In the genomic region with DNA sequence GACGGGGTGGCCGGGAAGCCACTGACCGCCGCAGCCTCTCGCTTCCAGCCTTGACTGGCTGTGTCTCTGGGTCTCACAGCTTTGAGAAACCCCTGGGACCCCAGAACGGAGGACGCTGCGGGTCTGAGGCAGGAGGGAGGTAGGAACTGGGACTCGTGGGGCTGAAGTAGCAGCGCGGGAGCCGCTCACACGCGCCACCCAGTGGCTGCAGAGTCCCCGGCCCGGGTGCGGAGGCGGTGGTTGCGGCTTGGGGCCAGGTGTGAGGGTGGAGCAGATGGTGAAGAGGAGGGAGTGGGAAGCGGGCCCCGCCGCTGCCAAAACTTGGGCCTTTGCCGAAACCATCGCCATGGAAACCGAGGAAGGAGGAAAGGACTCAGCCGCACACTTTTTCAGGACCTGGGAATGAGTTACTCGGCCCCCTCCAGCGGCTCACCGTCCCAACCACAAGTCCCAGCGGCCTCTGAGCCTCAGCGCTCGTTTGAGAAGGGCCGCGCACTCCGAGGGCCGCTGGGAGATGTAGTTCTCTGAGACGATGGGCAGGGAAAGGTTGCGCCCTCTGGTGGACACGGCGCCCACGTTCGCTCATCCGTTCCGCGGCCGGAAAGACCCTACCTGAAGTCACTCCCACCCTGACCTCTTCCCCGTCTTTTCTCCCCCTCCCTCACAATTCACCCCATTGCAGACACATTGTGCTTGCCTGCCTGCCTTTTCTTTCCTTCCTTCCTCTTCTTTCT, we compare ENCODE assay signal across 1 cellular context.
A peak's percentile ranks its signal among the peaks of the same experiment; 100 is the strongest.
TF ChIP-seq lines count a peak whose summit lies in the region.

No MANE protein-coding gene starts in this region.

TF ChIP-seq in HepG2, 621 proteins besides CTCF, POLR2A, EP300 and RAD21 (continued from another document and continues in another):
- TF ChIP-seq, protein P1, sequence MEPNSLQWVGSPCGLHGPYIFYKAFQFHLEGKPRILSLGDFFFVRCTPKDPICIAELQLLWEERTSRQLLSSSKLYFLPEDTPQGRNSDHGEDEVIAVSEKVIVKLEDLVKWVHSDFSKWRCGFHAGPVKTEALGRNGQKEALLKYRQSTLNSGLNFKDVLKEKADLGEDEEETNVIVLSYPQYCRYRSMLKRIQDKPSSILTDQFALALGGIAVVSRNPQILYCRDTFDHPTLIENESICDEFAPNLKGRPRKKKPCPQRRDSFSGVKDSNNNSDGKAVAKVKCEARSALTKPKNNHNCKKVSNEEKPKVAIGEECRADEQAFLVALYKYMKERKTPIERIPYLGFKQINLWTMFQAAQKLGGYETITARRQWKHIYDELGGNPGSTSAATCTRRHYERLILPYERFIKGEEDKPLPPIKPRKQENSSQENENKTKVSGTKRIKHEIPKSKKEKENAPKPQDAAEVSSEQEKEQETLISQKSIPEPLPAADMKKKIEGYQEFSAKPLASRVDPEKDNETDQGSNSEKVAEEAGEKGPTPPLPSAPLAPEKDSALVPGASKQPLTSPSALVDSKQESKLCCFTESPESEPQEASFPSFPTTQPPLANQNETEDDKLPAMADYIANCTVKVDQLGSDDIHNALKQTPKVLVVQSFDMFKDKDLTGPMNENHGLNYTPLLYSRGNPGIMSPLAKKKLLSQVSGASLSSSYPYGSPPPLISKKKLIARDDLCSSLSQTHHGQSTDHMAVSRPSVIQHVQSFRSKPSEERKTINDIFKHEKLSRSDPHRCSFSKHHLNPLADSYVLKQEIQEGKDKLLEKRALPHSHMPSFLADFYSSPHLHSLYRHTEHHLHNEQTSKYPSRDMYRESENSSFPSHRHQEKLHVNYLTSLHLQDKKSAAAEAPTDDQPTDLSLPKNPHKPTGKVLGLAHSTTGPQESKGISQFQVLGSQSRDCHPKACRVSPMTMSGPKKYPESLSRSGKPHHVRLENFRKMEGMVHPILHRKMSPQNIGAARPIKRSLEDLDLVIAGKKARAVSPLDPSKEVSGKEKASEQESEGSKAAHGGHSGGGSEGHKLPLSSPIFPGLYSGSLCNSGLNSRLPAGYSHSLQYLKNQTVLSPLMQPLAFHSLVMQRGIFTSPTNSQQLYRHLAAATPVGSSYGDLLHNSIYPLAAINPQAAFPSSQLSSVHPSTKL (CRISPR knock-in tag; IDR thresholded peaks at IDR 0.05): no peak
- TF ChIP-seq PRDM15 (CRISPR knock-in tag; IDR thresholded peaks at IDR 0.05) (no peak), ZNF703 (CRISPR knock-in tag; IDR thresholded peaks at IDR 0.05; ENCODE audit: borderline replicate concordance) (no peak), ZNF564 (CRISPR knock-in tag; IDR thresholded peaks at IDR 0.05) (peak; percentile 20; the same call in 1 of the 2 replicates), PAWR (CRISPR knock-in tag; IDR thresholded peaks at IDR 0.05; ENCODE audit: borderline replicate concordance) (peak; percentile 60; the same call in 1 of the 2 replicates), NFYC (CRISPR knock-in tag; IDR thresholded peaks at IDR 0.05) (no peak; the same call in none of the 2 replicates), GZF1 (CRISPR knock-in tag; IDR thresholded peaks at IDR 0.05) (no peak), CCDC6 (CRISPR knock-in tag; IDR thresholded peaks at IDR 0.05) (no peak), DPF2 (CRISPR knock-in tag; IDR thresholded peaks at IDR 0.05; ENCODE audit: borderline replicate concordance, low read depth) (no peak), HOXA5 (CRISPR knock-in tag; IDR thresholded peaks at IDR 0.05) (no peak), JDP2 (CRISPR knock-in tag; IDR thresholded peaks at IDR 0.05; ENCODE audit: borderline replicate concordance) (no peak), PAX8 (CRISPR knock-in tag; IDR thresholded peaks at IDR 0.05; ENCODE audit: borderline replicate concordance) (0 out of 2 replicates have a peak, but pooled peaks have one; percentile 45), ZNF724P (CRISPR knock-in tag; IDR thresholded peaks at IDR 0.05; ENCODE audit: borderline replicate concordance) (no peak), HNRNPLL (IDR thresholded peaks at IDR 0.05; ENCODE audit: low read depth, low read length, poor library complexity, severe bottlenecking) (peak; percentile 63), HMGXB4 (CRISPR knock-in tag; IDR thresholded peaks at IDR 0.05; ENCODE audit: borderline replicate concordance in 1 of 2, low read depth in 1 of 2) (peak; percentile 86 to 99), KAT7 (CRISPR knock-in tag; IDR thresholded peaks at IDR 0.05; ENCODE audit: borderline replicate concordance) (no peak), ZSCAN5A (CRISPR knock-in tag; IDR thresholded peaks at IDR 0.05; ENCODE audit: borderline replicate concordance) (no peak), AGO2 (optimal IDR thresholded peaks at IDR 0.05; ENCODE audit: low read depth, low read length) (peak; percentile 29), NONO (IDR thresholded peaks at IDR 0.05) (no peak), NONO (CRISPR knock-in tag; conservative IDR thresholded peaks at IDR 0.05) (no peak; the same call in 1 of the 2 replicates), TEF (CRISPR knock-in tag; IDR thresholded peaks at IDR 0.05) (no peak), HOXD1 (CRISPR knock-in tag; IDR thresholded peaks at IDR 0.05) (no peak), ERF (CRISPR knock-in tag; IDR thresholded peaks at IDR 0.05) (no peak; the same call in 1 of the 2 replicates), ZBTB7B (CRISPR knock-in tag; IDR thresholded peaks at IDR 0.05) (peak; percentile 73), THAP9 (CRISPR knock-in tag; IDR thresholded peaks at IDR 0.05; ENCODE audit: borderline replicate concordance) (no peak), ZNF263 (CRISPR knock-in tag; IDR thresholded peaks at IDR 0.05) (peak; percentile 37), XRCC5 (optimal IDR thresholded peaks at IDR 0.05; ENCODE audit: low read length) (peak; percentile 96), USF2 (IDR thresholded peaks at IDR 0.05; ENCODE audit: low read depth, low read length) (no peak), USF2 (CRISPR knock-in tag; IDR thresholded peaks at IDR 0.05; ENCODE audit: borderline replicate concordance) (no peak), ZNF446 (CRISPR knock-in tag; IDR thresholded peaks at IDR 0.05) (no peak), ZNF570 (CRISPR knock-in tag; IDR thresholded peaks at IDR 0.05; ENCODE audit: borderline replicate concordance) (0 out of 2 replicates have a peak, but pooled peaks have one; percentile 36), ZNF557 (CRISPR knock-in tag; IDR thresholded peaks at IDR 0.05) (no peak)
- TF ChIP-seq, protein P2, sequence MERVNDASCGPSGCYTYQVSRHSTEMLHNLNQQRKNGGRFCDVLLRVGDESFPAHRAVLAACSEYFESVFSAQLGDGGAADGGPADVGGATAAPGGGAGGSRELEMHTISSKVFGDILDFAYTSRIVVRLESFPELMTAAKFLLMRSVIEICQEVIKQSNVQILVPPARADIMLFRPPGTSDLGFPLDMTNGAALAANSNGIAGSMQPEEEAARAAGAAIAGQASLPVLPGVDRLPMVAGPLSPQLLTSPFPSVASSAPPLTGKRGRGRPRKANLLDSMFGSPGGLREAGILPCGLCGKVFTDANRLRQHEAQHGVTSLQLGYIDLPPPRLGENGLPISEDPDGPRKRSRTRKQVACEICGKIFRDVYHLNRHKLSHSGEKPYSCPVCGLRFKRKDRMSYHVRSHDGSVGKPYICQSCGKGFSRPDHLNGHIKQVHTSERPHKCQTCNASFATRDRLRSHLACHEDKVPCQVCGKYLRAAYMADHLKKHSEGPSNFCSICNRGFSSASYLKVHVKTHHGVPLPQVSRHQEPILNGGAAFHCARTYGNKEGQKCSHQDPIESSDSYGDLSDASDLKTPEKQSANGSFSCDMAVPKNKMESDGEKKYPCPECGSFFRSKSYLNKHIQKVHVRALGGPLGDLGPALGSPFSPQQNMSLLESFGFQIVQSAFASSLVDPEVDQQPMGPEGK (CRISPR knock-in tag; IDR thresholded peaks at IDR 0.05): no peak
- TF ChIP-seq, protein P3, sequence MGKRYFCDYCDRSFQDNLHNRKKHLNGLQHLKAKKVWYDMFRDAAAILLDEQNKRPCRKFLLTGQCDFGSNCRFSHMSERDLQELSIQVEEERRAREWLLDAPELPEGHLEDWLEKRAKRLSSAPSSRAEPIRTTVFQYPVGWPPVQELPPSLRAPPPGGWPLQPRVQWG (CRISPR knock-in tag; IDR thresholded peaks at IDR 0.05; ENCODE audit: borderline replicate concordance, low read depth): no peak
